ENCODE assay signal across 13 cellular contexts in the genomic region with DNA sequence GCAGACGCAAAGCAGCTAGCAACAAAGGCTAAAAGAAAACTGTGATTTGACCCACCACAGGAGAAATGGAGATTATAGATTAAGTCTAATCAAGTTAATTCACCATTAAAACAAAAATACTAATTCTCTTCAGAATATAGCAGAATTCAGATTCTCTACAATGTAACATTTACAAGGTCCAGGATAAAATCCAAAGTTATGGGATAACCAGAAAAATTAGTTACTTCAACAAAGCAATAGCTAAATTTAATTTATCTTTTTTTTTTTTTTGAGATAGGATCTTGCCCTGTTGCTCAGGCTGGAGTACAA.
DNase-seq lines count a peak whose midpoint lies in the region; ATAC-seq and TF ChIP-seq lines count a peak whose summit lies in the region.
"Had no signal": no experiment of that assay in that cellular context is flagged by ENCODE, and none has a peak within 500 bp of the region (broad histone marks: within the 10 kb centered on the region; RNA-seq: fewer than 3 reads in every experiment).

No MANE protein-coding gene starts in this region.

- no peak overlapping the region for H3K27ac Mint-ChIP-seq in endodermal cell
- no peak overlapping the region for H3K27ac Mint-ChIP-seq in activated CD4-positive, alpha-beta memory T cell treated with anti-CD3 and anti-CD28 coated beads, Interleukin-2, amount 10 ng/mL, durations not matched to agents 7 days and 5 days
- H3K27ac Mint-ChIP-seq in natural killer cell treated with Interleukin-12 subunit alpha and Interleukin-12 subunit beta and Interleukin-15 and Interleukin-18, amount 100 ng/mL, for 72 hours = no peak overlapping the region
- H3K27ac Mint-ChIP-seq: CD8-positive, alpha-beta T cell; H9 had no signal

- no peak for ATAC-seq in RWPE2 (ENCODE audit: low read depth)
- no peak for ATAC-seq in natural killer cell treated with Interleukin-12 subunit alpha and Interleukin-12 subunit beta and Interleukin-15 and Interleukin-18, amount 100 ng/mL, for 72 hours
- ATAC-seq: CD8-positive, alpha-beta T cell had no signal

- no peaks in the 10 kb centered on the region for H3K9me2 ChIP-seq in OCI-LY7 (ENCODE audit: insufficient read depth, low read length)

- H3K9ac ChIP-seq in endodermal cell (ENCODE audit: extremely low read depth, low read length, poor library complexity, severe bottlenecking) = no peak overlapping the region
- H3K9ac ChIP-seq: BLaER1 had no signal

- POLR2A ChIA-PET in OCI-LY7 (lab: Charles Lee) = no interaction called here
- POLR2A ChIA-PET in activated CD4-positive, alpha-beta memory T cell treated with anti-CD3 and anti-CD28 coated beads, Interleukin-2, amount 10 ng/mL, durations not matched to agents 7 days and 5 days (lab: Charles Lee) = no interaction called here

- H3K4me3 Mint-ChIP-seq in endodermal cell = no peak overlapping the region
- no peak overlapping the region for H3K4me3 Mint-ChIP-seq in activated CD4-positive, alpha-beta memory T cell treated with anti-CD3 and anti-CD28 coated beads, Interleukin-2, amount 10 ng/mL, durations not matched to agents 7 days and 5 days
- no peak overlapping the region for H3K4me3 Mint-ChIP-seq in natural killer cell treated with Interleukin-12 subunit alpha and Interleukin-12 subunit beta and Interleukin-15 and Interleukin-18, amount 100 ng/mL, for 72 hours
- H3K4me3 Mint-ChIP-seq: CD8-positive, alpha-beta T cell; H9 had no signal

- H3K4me1 ChIP-seq in OCI-LY7 (ENCODE audit: insufficient read depth, low read length, poor library complexity, severe bottlenecking) (no peaks in the 10 kb centered on the region), RWPE2 (ENCODE audit: insufficient read depth, poor library complexity, severe bottlenecking) (no peaks in the 10 kb centered on the region), endodermal cell (ENCODE audit: control insufficient read depth, insufficient read depth, low read length) (peaks cover 5% of the 10 kb centered on the region)
- H3K4me1 ChIP-seq: A549, BLaER1 had no signal

- H3K36me3 Mint-ChIP-seq in endodermal cell (ENCODE audit: low read depth) = peaks cover 14% of the 10 kb centered on the region
- H3K36me3 Mint-ChIP-seq in activated CD4-positive, alpha-beta memory T cell treated with anti-CD3 and anti-CD28 coated beads, Interleukin-2, amount 10 ng/mL, durations not matched to agents 7 days and 5 days (ENCODE audit: low read depth) = no peaks in the 10 kb centered on the region
- peaks cover 9% of the 10 kb centered on the region for H3K36me3 Mint-ChIP-seq in natural killer cell treated with Interleukin-12 subunit alpha and Interleukin-12 subunit beta and Interleukin-15 and Interleukin-18, amount 100 ng/mL, for 72 hours

- H3K27me3 ChIP-seq in RWPE2 (ENCODE audit: insufficient read depth, poor library complexity, severe bottlenecking) = no peaks in the 10 kb centered on the region
- H3K27me3 ChIP-seq in endodermal cell (ENCODE audit: control insufficient read depth, insufficient read depth, low read length, poor library complexity, severe bottlenecking) = peaks cover 10% of the 10 kb centered on the region
- H3K27me3 ChIP-seq: BLaER1 had no signal

- H4K20me1 ChIP-seq in OCI-LY7 (ENCODE audit: insufficient read depth, low read length) = no peaks in the 10 kb centered on the region
- H4K20me1 ChIP-seq: BLaER1 had no signal

- CTCF ChIA-PET in OCI-LY7 (lab: Charles Lee; ENCODE audit: unreplicated experiment) = no interaction called here
- CTCF ChIA-PET in activated CD4-positive, alpha-beta memory T cell treated with anti-CD3 and anti-CD28 coated beads, Interleukin-2, amount 10 ng/mL, durations not matched to agents 7 days and 5 days (lab: Charles Lee) = interaction anchor here (1.3 to 1.4 kb wide), 2 partner anchors 10 to 271 kb away, joined by 3 to 6 read pairs; no protein-coding TSS in a partner anchor

- peaks cover 1% of the 10 kb centered on the region for H3K9me3 Mint-ChIP-seq in endodermal cell
- H3K9me3 Mint-ChIP-seq in activated CD4-positive, alpha-beta memory T cell treated with anti-CD3 and anti-CD28 coated beads, Interleukin-2, amount 10 ng/mL, durations not matched to agents 7 days and 5 days = no peaks in the 10 kb centered on the region
- no peaks in the 10 kb centered on the region for H3K9me3 Mint-ChIP-seq in natural killer cell treated with Interleukin-12 subunit alpha and Interleukin-12 subunit beta and Interleukin-15 and Interleukin-18, amount 100 ng/mL, for 72 hours

- peaks cover 31% of the 10 kb centered on the region for H3K27me3 Mint-ChIP-seq in endodermal cell (ENCODE audit: insufficient read depth)
- no peaks in the 10 kb centered on the region for H3K27me3 Mint-ChIP-seq in activated CD4-positive, alpha-beta memory T cell treated with anti-CD3 and anti-CD28 coated beads, Interleukin-2, amount 10 ng/mL, durations not matched to agents 7 days and 5 days
- H3K27me3 Mint-ChIP-seq in natural killer cell treated with Interleukin-12 subunit alpha and Interleukin-12 subunit beta and Interleukin-15 and Interleukin-18, amount 100 ng/mL, for 72 hours = no peaks in the 10 kb centered on the region

- no peak overlapping the region for H3K4me3 ChIP-seq in OCI-LY7 (ENCODE audit: low read depth, low read length, poor library complexity, severe bottlenecking)
- no peak overlapping the region for H3K4me3 ChIP-seq in RWPE2 (ENCODE audit: severe bottlenecking)
- peak overlapping the region; percentile 45 for H3K4me3 ChIP-seq in endodermal cell (ENCODE audit: low read length)
- H3K4me3 ChIP-seq: A549, BLaER1 had no signal

- no peak overlapping the region for H2AFZ ChIP-seq in OCI-LY7 (ENCODE audit: low read length)

- no peak overlapping the region for H3K4me2 ChIP-seq in OCI-LY7 (ENCODE audit: low read length)
- H3K4me2 ChIP-seq: A549, BLaER1 had no signal

- no peaks in the 10 kb centered on the region for H3K79me2 ChIP-seq in OCI-LY7 (ENCODE audit: insufficient read depth, low read depth, low read length)

- intact Hi-C loops in OCI-LY7 (cut with micrococcal nuclease; ENCODE audit: unreplicated experiment) = loop anchor here (10.0 kb wide), 1 partner anchor 274 kb away; no protein-coding TSS in a partner anchor

- DNase-seq in OCI-LY7 (ENCODE audit: low spot score) (no peak), RWPE2 (ENCODE audit: low spot score) (no peak), endodermal cell (no peak), dedifferentiated amniotic fluid mesenchymal stem cell (ENCODE audit: extremely low spot score) (no peak)
- DNase-seq in activated CD4-positive, alpha-beta memory T cell treated with anti-CD3 and anti-CD28 coated beads, Interleukin-2, amount 10 ng/mL, durations not matched to agents 7 days and 5 days = no peak
- DNase-seq in stimulated activated CD4-positive, alpha-beta T cell treated with anti-CD3 and anti-CD28 coated beads, Interleukin-15, amount 100 ng/mL, for 24 hours = no peak
- DNase-seq in natural killer cell treated with Interleukin-12 subunit alpha and Interleukin-12 subunit beta and Interleukin-15 and Interleukin-18, amount 100 ng/mL, for 72 hours (ENCODE audit: low spot score) = no peak
- DNase-seq: CD8-positive, alpha-beta T cell; DMS79 treated with DMSO at 0.1 percent for 48 hours; GF-D8 had no signal

- 60 to 88% methylated on average over 1 of the region's 1 CpG for WGBS in endodermal cell (ENCODE audit: insufficient coverage in 1 of 2, insufficient read length in 1 of 2), 2 experiments

- H3K36me3 ChIP-seq in OCI-LY7 (ENCODE audit: insufficient read depth, low read length) = no peaks in the 10 kb centered on the region
- no peaks in the 10 kb centered on the region for H3K36me3 ChIP-seq in RWPE2 (ENCODE audit: low read depth)
- no peaks in the 10 kb centered on the region for H3K36me3 ChIP-seq in endodermal cell (ENCODE audit: control insufficient read depth, insufficient read depth, low read length)
- H3K36me3 ChIP-seq: BLaER1 had no signal

- H3K27ac ChIP-seq in OCI-LY7 (ENCODE audit: low read depth, low read length, poor library complexity, severe bottlenecking) (no peak overlapping the region), RWPE2 (ENCODE audit: poor library complexity, severe bottlenecking) (no peak overlapping the region), endodermal cell (ENCODE audit: low read depth, low read length) (no peak overlapping the region)
- H3K27ac ChIP-seq: A549, BLaER1 had no signal

- peaks cover 25% of the 10 kb centered on the region for H3K4me1 Mint-ChIP-seq in endodermal cell
- no peaks in the 10 kb centered on the region for H3K4me1 Mint-ChIP-seq in activated CD4-positive, alpha-beta memory T cell treated with anti-CD3 and anti-CD28 coated beads, Interleukin-2, amount 10 ng/mL, durations not matched to agents 7 days and 5 days
- H3K4me1 Mint-ChIP-seq in natural killer cell treated with Interleukin-12 subunit alpha and Interleukin-12 subunit beta and Interleukin-15 and Interleukin-18, amount 100 ng/mL, for 72 hours (ENCODE audit: low read depth in 2 of 2) = peaks cover 0 to 10% of the 10 kb centered on the region in 2 donors

- no TSS peak for BruUV-seq in OCI-LY7 (replicated peaks; lab: Mats Ljungman, UMichigan)

- H3K9me3 ChIP-seq in OCI-LY7 (ENCODE audit: low read length) = no peaks in the 10 kb centered on the region
- no peaks in the 10 kb centered on the region for H3K9me3 ChIP-seq in RWPE2 (ENCODE audit: severe bottlenecking)
- H3K9me3 ChIP-seq in endodermal cell (ENCODE audit: control insufficient read depth, low read length) = no peaks in the 10 kb centered on the region
- H3K9me3 ChIP-seq: A549, BLaER1 had no signal

- TF ChIP-seq CTCF in OCI-LY7 (conservative IDR thresholded peaks at IDR 0.05; ENCODE audit: low read length) (peak; percentile 28; the same call in 1 of the 2 replicates), RWPE2 (IDR thresholded peaks at IDR 0.05; ENCODE audit: poor library complexity, severe bottlenecking) (peak; percentile 51), endodermal cell (conservative IDR thresholded peaks at IDR 0.05) (no peak)
